Comparison of ENCODE assay signal across 32 cellular contexts in the genomic region with DNA sequence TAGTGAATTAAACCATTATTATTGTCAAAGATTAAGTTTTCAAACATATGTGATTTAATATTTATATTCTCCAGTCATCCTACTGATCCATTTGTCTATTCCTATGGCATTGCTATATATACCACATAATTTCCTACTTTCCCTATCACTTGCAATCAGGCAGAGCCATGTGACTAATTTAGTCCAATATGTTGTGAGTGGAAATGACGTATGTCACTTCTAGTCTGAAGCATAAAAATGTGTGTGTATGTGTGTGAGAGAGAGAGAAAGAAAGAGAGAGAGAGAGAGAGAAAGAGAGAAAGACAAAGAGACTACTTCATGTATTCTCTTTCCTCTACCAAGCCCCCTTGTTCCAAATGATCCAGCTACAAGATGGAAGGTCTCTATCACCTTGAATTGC. TPM values are rescaled to one million over a fixed set of nuclear protein-coding genes. Genes with fewer than 3 reads are reported as not detected.
"Had no signal": no experiment of that assay in that cellular context is flagged by ENCODE, and none has a peak within 500 bp of the region (broad histone marks: within the 10 kb centered on the region; RNA-seq: fewer than 3 reads in every experiment).

No MANE protein-coding gene starts in this region.

- H3K27me3 ChIP-seq: brain microvascular endothelial cell, ovary, sigmoid colon, uterus had no signal

- H3K4me3 Mint-ChIP-seq: activated CD8-positive, alpha-beta memory T cell treated with anti-CD3 and anti-CD28 coated beads, Interleukin-2, amount 10 ng/mL, durations not matched to agents 7 days and 5 days; activated CD8-positive, alpha-beta T cell treated with anti-CD3 and anti-CD28 coated beads, Interleukin-2, amount 10 ng/mL, durations not matched to agents 7 days and 5 days; activated T-helper 1 cell treated with anti-CD3 and anti-CD28 coated beads, Interleukin-12 subunit alpha, Interleukin-12 subunit beta, Interleukin-2, Interleukin-4 antibody, amounts not matched to agents 30 ng/mL and 10 ng/mL and 1 ng/mL, durations not matched to agents 14 hours and 24 hours and 36 hours; endodermal cell; mesothelial cell of epicardium; naive B cell; stimulated activated memory B cell treated with anti-CD40 and anti-IgM and Interleukin-4, amounts not matched to agents 10 μg/mL and 1 μg/mL and 100 μg/mL, for 72 hours; stimulated activated naive CD8-positive, alpha-beta T cell treated with anti-CD3 and anti-CD28 coated beads, Interleukin-15, amount 100 ng/mL, for 72 hours; type B pancreatic cell had no signal

- FAIRE-seq: keratinocyte had no signal

- H3K36me3 Mint-ChIP-seq: activated CD8-positive, alpha-beta memory T cell treated with anti-CD3 and anti-CD28 coated beads, Interleukin-2, amount 10 ng/mL, durations not matched to agents 7 days and 5 days; mesothelial cell of epicardium; stimulated activated memory B cell treated with anti-CD40 and anti-IgM and Interleukin-4, amounts not matched to agents 10 μg/mL and 1 μg/mL and 100 μg/mL, for 72 hours had no signal

- H3K4me1 ChIP-seq: prostate gland, sigmoid colon, uterus had no signal

- ATAC-seq: activated CD8-positive, alpha-beta memory T cell treated with anti-CD3 and anti-CD28 coated beads, Interleukin-2, amount 10 ng/mL, durations not matched to agents 7 days and 5 days; activated CD8-positive, alpha-beta T cell treated with anti-CD3 and anti-CD28 coated beads, Interleukin-2, amount 10 ng/mL, durations not matched to agents 7 days and 5 days; esophagus mucosa; left colon; stimulated activated memory B cell treated with anti-CD40 and anti-IgM and Interleukin-4, amounts not matched to agents 10 μg/mL and 1 μg/mL and 100 μg/mL, for 72 hours; stimulated activated naive CD8-positive, alpha-beta T cell treated with anti-CD3 and anti-CD28 coated beads, Interleukin-15, amount 100 ng/mL, for 72 hours had no signal

- H3K27ac ChIP-seq: brain microvascular endothelial cell, ovary, prostate gland, sigmoid colon, uterus had no signal

- H3K9me3 Mint-ChIP-seq: activated T-helper 1 cell treated with anti-CD3 and anti-CD28 coated beads, Interleukin-12 subunit alpha, Interleukin-12 subunit beta, Interleukin-2, Interleukin-4 antibody, amounts not matched to agents 30 ng/mL and 10 ng/mL and 1 ng/mL, durations not matched to agents 14 hours and 24 hours and 36 hours; endodermal cell; stimulated activated memory B cell treated with anti-CD40 and anti-IgM and Interleukin-4, amounts not matched to agents 10 μg/mL and 1 μg/mL and 100 μg/mL, for 72 hours; type B pancreatic cell had no signal

- H3K36me3 ChIP-seq: brain microvascular endothelial cell, ovary, prostate gland, sigmoid colon, uterus had no signal

- H3K27ac Mint-ChIP-seq: activated CD8-positive, alpha-beta memory T cell treated with anti-CD3 and anti-CD28 coated beads, Interleukin-2, amount 10 ng/mL, durations not matched to agents 7 days and 5 days; activated CD8-positive, alpha-beta T cell treated with anti-CD3 and anti-CD28 coated beads, Interleukin-2, amount 10 ng/mL, durations not matched to agents 7 days and 5 days; activated T-helper 1 cell treated with anti-CD3 and anti-CD28 coated beads, Interleukin-12 subunit alpha, Interleukin-12 subunit beta, Interleukin-2, Interleukin-4 antibody, amounts not matched to agents 30 ng/mL and 10 ng/mL and 1 ng/mL, durations not matched to agents 14 hours and 24 hours and 36 hours; endodermal cell; mesothelial cell of epicardium; stimulated activated memory B cell treated with anti-CD40 and anti-IgM and Interleukin-4, amounts not matched to agents 10 μg/mL and 1 μg/mL and 100 μg/mL, for 72 hours; stimulated activated naive CD8-positive, alpha-beta T cell treated with anti-CD3 and anti-CD28 coated beads, Interleukin-15, amount 100 ng/mL, for 72 hours; type B pancreatic cell had no signal

- H3K9me3 ChIP-seq: ovary, prostate gland, sigmoid colon, uterus had no signal

- DNase-seq: activated CD4-positive, alpha-beta T cell treated with anti-CD3 and anti-CD28 coated beads for 1 hour; activated CD8-positive, alpha-beta memory T cell treated with anti-CD3 and anti-CD28 coated beads, Interleukin-2, amount 10 ng/mL, durations not matched to agents 7 days and 5 days; activated CD8-positive, alpha-beta T cell treated with anti-CD3 and anti-CD28 coated beads, Interleukin-2, amount 10 ng/mL, durations not matched to agents 7 days and 5 days; activated gamma-delta T cell; activated naive CD4-positive, alpha-beta T cell treated with anti-CD3 and anti-CD28 coated beads, Interleukin-2, amount 50 U/mL, for 16 hours; amniotic stem cell; brain microvascular endothelial cell; endodermal cell; foreskin fibroblast; head of caudate nucleus; hippocampal formation; left colon; mammary epithelial cell; naive B cell; ovary; retina; sigmoid colon; small intestine; stimulated activated CD4-positive, alpha-beta T cell treated with anti-CD3 and anti-CD28 coated beads, Interleukin-4, amount 100 ng/mL, for 4 hours; stimulated activated CD8-positive, alpha-beta memory T cell treated with anti-CD3 and anti-CD28 coated beads, Interleukin-4, amount 100 ng/mL, for 48 hours; stimulated activated naive CD8-positive, alpha-beta T cell treated with anti-CD3 and anti-CD28 coated beads, Interleukin-15, amount 100 ng/mL, for 72 hours; substantia nigra; uterus had no signal

- H3K4me3 ChIP-seq: ovary, prostate gland, sigmoid colon, uterus had no signal

RNA-seq across cellular contexts. Expression of gene TACR1, which starts 12.1 kb away (rescaled TPM):
- total RNA-seq: activated CD8-positive, alpha-beta memory T cell treated with anti-CD3 and anti-CD28 coated beads, Interleukin-2, amount 10 ng/mL, durations not matched to agents 7 days and 5 days; activated CD8-positive, alpha-beta T cell treated with anti-CD3 and anti-CD28 coated beads, Interleukin-2, amount 10 ng/mL, durations not matched to agents 7 days and 5 days; activated T-helper 1 cell treated with anti-CD3 and anti-CD28 coated beads, Interleukin-12 subunit alpha, Interleukin-12 subunit beta, Interleukin-2, Interleukin-4 antibody, amounts not matched to agents 30 ng/mL and 10 ng/mL and 1 ng/mL, durations not matched to agents 14 hours and 24 hours and 36 hours; astrocyte; cardiac septum; mammary epithelial cell had no signal
- polyA plus RNA-seq: keratinocyte, mammary epithelial cell had no signal
